Comparison of ENCODE assay signal across 8 cellular contexts in genomic region chr1:210232524-210233215, GRCh38. TPM values are rescaled to one million over a fixed set of nuclear protein-coding genes. Genes with fewer than 3 reads are reported as not detected.
DNase-seq lines count a peak whose midpoint lies in the region; ATAC-seq and TF ChIP-seq lines count a peak whose summit lies in the region.

Gene SERTAD4 (plus strand): TSS chr1:210232796. CDS start chr1:210237961, 5,165 bp downstream.

- H3K4me3 ChIP-seq in CD8-positive, alpha-beta T cell (ENCODE audit: low read depth, low read length), result peak within 1 kb of the TSS; percentile 30
- H3K4me3 ChIP-seq in KMS-11 (IDR thresholded peaks at IDR 0.05; ENCODE audit: insufficient read depth, low read depth, low read length) (peak within 1 kb of the TSS; percentile 88), gastroesophageal sphincter (peak within 1 kb of the TSS; percentile 61 to 81)

- no peaks in the 10 kb centered on the region for H3K9me3 ChIP-seq in CD8-positive, alpha-beta T cell (ENCODE audit: low read length)
- no peaks in the 10 kb centered on the region for H3K9me3 ChIP-seq in gastroesophageal sphincter

- peak within 1 kb of the TSS; percentile 91 for H2AFZ ChIP-seq in KMS-11 (ENCODE audit: low read depth)

- H3K36me3 Mint-ChIP-seq in CD8-positive, alpha-beta T cell, result no peaks in the 10 kb centered on the region
- H3K36me3 Mint-ChIP-seq in activated B cell treated with CpG ODN at 0.5 μM for 24 hours (ENCODE audit: low read depth) (no peaks in the 10 kb centered on the region), neural crest cell (ENCODE audit: low read depth) (no peaks in the 10 kb centered on the region)

- H3K27ac ChIP-seq in CD8-positive, alpha-beta T cell (ENCODE audit: low read depth, low read length), result no peak within 1 kb of the TSS
- H3K27ac ChIP-seq in KMS-11, result no peak within 1 kb of the TSS
- H3K27ac ChIP-seq in gastroesophageal sphincter, result peak within 1 kb of the TSS; percentile 71 to 91 (median 86)

- TF ChIP-seq POLR2A in gastroesophageal sphincter (IDR thresholded peaks at IDR 0.05), result no peak

- no peaks in the 10 kb centered on the region for H3K36me3 ChIP-seq in CD8-positive, alpha-beta T cell (ENCODE audit: insufficient read depth, low read length)
- H3K36me3 ChIP-seq in KMS-11 (ENCODE audit: insufficient read depth) (no peaks in the 10 kb centered on the region), gastroesophageal sphincter (no peaks in the 10 kb centered on the region)

- DNase-seq in CD8-positive, alpha-beta T cell, result no peak
- no peak for DNase-seq in activated B cell treated with CpG ODN at 0.5 μM for 24 hours
- peak; percentile 27 for DNase-seq in neural crest cell (ENCODE audit: low read depth, low spot score)
- no peak for DNase-seq in DMS114 treated with DMSO at 0.1 percent for 48 hours (lab: John Stamatoyannopoulos, UW; ENCODE audit: unreplicated experiment)

- POLR2A ChIA-PET in CD8-positive, alpha-beta T cell (lab: Charles Lee), result no interaction called here
- POLR2A ChIA-PET in activated B cell treated with CpG ODN at 0.5 μM for 24 hours (lab: Charles Lee), result interaction anchor here (0.6 kb wide), 1 partner anchor 400 kb away, joined by 4 read pairs; no protein-coding TSS in a partner anchor

- peak within 1 kb of the TSS; percentile 22; the same call in 1 of the 2 replicates for H3K9ac ChIP-seq in KMS-11

- H3K27ac Mint-ChIP-seq in CD8-positive, alpha-beta T cell, result no peak within 1 kb of the TSS
- no peak within 1 kb of the TSS for H3K27ac Mint-ChIP-seq in activated B cell treated with CpG ODN at 0.5 μM for 24 hours
- no peak within 1 kb of the TSS for H3K27ac Mint-ChIP-seq in neural crest cell (ENCODE audit: unreplicated experiment)

- peaks cover 8% of the 10 kb centered on the region for H3K4me1 Mint-ChIP-seq in CD8-positive, alpha-beta T cell (ENCODE audit: low read depth)
- peaks cover 14% of the 10 kb centered on the region for H3K4me1 Mint-ChIP-seq in activated B cell treated with CpG ODN at 0.5 μM for 24 hours
- H3K4me1 Mint-ChIP-seq in neural crest cell, result peaks cover 26% of the 10 kb centered on the region

- 0% methylated on average over 2 to 11 of the region's 79 CpGs for WGBS in gastroesophageal sphincter (ENCODE audit: low coverage in 1 of 2), 2 donors

- intact Hi-C loops in CD8-positive, alpha-beta T cell (cut with DNase I, micrococcal nuclease), result no loop called here
- intact Hi-C loops in activated B cell treated with CpG ODN at 0.5 μM for 24 hours (cut with micrococcal nuclease), result no loop called here

- H4K20me1 ChIP-seq in KMS-11 (ENCODE audit: insufficient read depth), result no peaks in the 10 kb centered on the region

- peak within 1 kb of the TSS; percentile 97 for H3K4me2 ChIP-seq in KMS-11

- CTCF ChIA-PET in CD8-positive, alpha-beta T cell (lab: Charles Lee), result no interaction called here
- CTCF ChIA-PET in activated B cell treated with CpG ODN at 0.5 μM for 24 hours (lab: Charles Lee), result no interaction called here

- H3K4me3 Mint-ChIP-seq in CD8-positive, alpha-beta T cell, result peak within 1 kb of the TSS; percentile 70
- peak within 1 kb of the TSS; percentile 50 for H3K4me3 Mint-ChIP-seq in activated B cell treated with CpG ODN at 0.5 μM for 24 hours
- H3K4me3 Mint-ChIP-seq in neural crest cell, result peak within 1 kb of the TSS; percentile 83

- no peak for TF ChIP-seq EP300 in gastroesophageal sphincter (IDR thresholded peaks at IDR 0.05)

- no peaks in the 10 kb centered on the region for H3K9me3 Mint-ChIP-seq in CD8-positive, alpha-beta T cell
- H3K9me3 Mint-ChIP-seq in activated B cell treated with CpG ODN at 0.5 μM for 24 hours (no peaks in the 10 kb centered on the region), neural crest cell (no peaks in the 10 kb centered on the region)

- ATAC-seq in CD8-positive, alpha-beta T cell, result no peak
- ATAC-seq in activated B cell treated with CpG ODN at 0.5 μM for 24 hours (ENCODE audit: low read depth) (no peak), gastroesophageal sphincter (peak; percentile 5), HG02884 (IDR thresholded peaks at IDR 0.05; ENCODE audit: unreplicated experiment) (no peak), HG03196 (IDR thresholded peaks at IDR 0.05; ENCODE audit: unreplicated experiment) (no peak)

- peaks cover 13% of the 10 kb centered on the region for H3K4me1 ChIP-seq in CD8-positive, alpha-beta T cell (ENCODE audit: insufficient read depth, low read length)
- peaks cover 8% of the 10 kb centered on the region for H3K4me1 ChIP-seq in KMS-11 (ENCODE audit: low read depth, poor library complexity, severe bottlenecking)
- H3K4me1 ChIP-seq in gastroesophageal sphincter, result peaks cover 5 to 63% (median 18%) of the 10 kb centered on the region in 3 donors

- TF ChIP-seq CTCF in CD8-positive, alpha-beta T cell (IDR thresholded peaks at IDR 0.05), result no peak
- no peak for TF ChIP-seq CTCF in KMS-11 (conservative IDR thresholded peaks at IDR 0.05; ENCODE audit: low read depth, low read length)
- TF ChIP-seq CTCF in activated B cell treated with CpG ODN at 0.5 μM for 24 hours (IDR thresholded peaks at IDR 0.05), result no peak
- TF ChIP-seq CTCF in gastroesophageal sphincter (IDR thresholded peaks at IDR 0.05), result peak in 1 of 4 experiments; percentile 7
- no peak for TF ChIP-seq CTCF in neural crest cell (conservative IDR thresholded peaks at IDR 0.05)

- H3K79me2 ChIP-seq in KMS-11 (ENCODE audit: insufficient read depth, low read depth), result no peaks in the 10 kb centered on the region

- peaks cover 50% of the 10 kb centered on the region for H3K27me3 Mint-ChIP-seq in CD8-positive, alpha-beta T cell (ENCODE audit: low read depth)
- H3K27me3 Mint-ChIP-seq in activated B cell treated with CpG ODN at 0.5 μM for 24 hours (peaks cover 45% of the 10 kb centered on the region), neural crest cell (ENCODE audit: low read depth) (peaks cover 64% of the 10 kb centered on the region)

- peaks cover 13% of the 10 kb centered on the region for H3K27me3 ChIP-seq in CD8-positive, alpha-beta T cell (ENCODE audit: insufficient read depth, low read length)
- H3K27me3 ChIP-seq in KMS-11 (ENCODE audit: insufficient read depth, low read depth) (peaks cover 29% of the 10 kb centered on the region; the same call in 1 of the 2 replicates), gastroesophageal sphincter (no peaks in the 10 kb centered on the region)

RNA-seq across cellular contexts. Expression of gene SERTAD4, which starts in this region (rescaled TPM):
- total RNA-seq in CD8-positive, alpha-beta T cell, result not detected
- total RNA-seq in activated B cell treated with CpG ODN at 0.5 μM for 24 hours (not detected in 2 replicates), gastroesophageal sphincter (1 to 10 TPM; 2.9 to 3.3 (median 3.0) TPM), neural crest cell (1.5 and 1.6 TPM in 2 replicates)

Comparison
In these comparisons a context has a peak if more than half of its experiments do, and no peak if none do; other contexts are left out.
1. H3K27ac ChIP-seq: peak in gastroesophageal sphincter (4 of 4); none in CD8-positive, alpha-beta T cell (single experiment) and KMS-11 (single experiment).
2. H3K4me3 ChIP-seq: peak in every context shown above with its lines; median percentile 88 in KMS-11; 71 in gastroesophageal sphincter; 30 in CD8-positive, alpha-beta T cell.
3. Peak in every context shown above with its lines, with median percentiles within 50 percentile points of each other: H3K4me3 Mint-ChIP-seq.